In genomic region chr11:65887026-65887722, GRCh38 we compare ENCODE assay signal across 8 cellular contexts. TPM values are rescaled to one million over a fixed set of nuclear protein-coding genes. Genes with fewer than 3 reads are reported as not detected.
DNase-seq lines count a peak whose midpoint lies in the region; ATAC-seq and TF ChIP-seq lines count a peak whose summit lies in the region.

No MANE protein-coding gene starts in this region.

- H3K4me1 Mint-ChIP-seq in activated CD4-positive, alpha-beta memory T cell treated with anti-CD3 and anti-CD28 coated beads for 36 hours (ENCODE audit: low read depth) = peaks cover 47% of the 10 kb centered on the region
- peaks cover 28% of the 10 kb centered on the region for H3K4me1 Mint-ChIP-seq in glutamatergic neuron (ENCODE audit: low read depth, unreplicated experiment)

- CTCF ChIA-PET in HEK293 (lab: Yijun Ruan, JAX) = interaction anchor here (0.6 to 9.5 kb wide), 22 partner anchors 9 to 180 kb away, joined by 3 to 189 read pairs (median 6); partner anchors contain the start of genes CFL1, FOSL1, KAT5 and MUS81
- CTCF ChIA-PET in activated CD4-positive, alpha-beta memory T cell treated with anti-CD3 and anti-CD28 coated beads for 36 hours (lab: Charles Lee) = interaction anchor here (0.6 to 9.5 kb wide), 17 partner anchors 11 to 224 kb away, joined by 3 to 277 read pairs (median 16); partner anchors contain the start of genes AP5B1, CFL1, EFEMP2 and FOSL1

- no peak for DNase-seq in activated CD4-positive, alpha-beta memory T cell treated with anti-CD3 and anti-CD28 coated beads for 36 hours
- DNase-seq in glutamatergic neuron (no peak), NCI-H1105 treated with DMSO at 0.1 percent for 48 hours (lab: John Stamatoyannopoulos, UW) (no peak), NCI-H526 (lab: John Stamatoyannopoulos, UW) (no peak)
- DNase-seq in stimulated activated CD4-positive, alpha-beta T cell treated with anti-CD3 and anti-CD28 coated beads, Interleukin-12 subunit alpha, Interleukin-12 subunit beta, amount 100 ng/mL, for 4 hours = no peak

- H3K4me1 ChIP-seq in HEK293 (ENCODE audit: control insufficient read depth, insufficient read depth, low read length) (no peaks in the 10 kb centered on the region), skeletal muscle tissue (ENCODE audit: control insufficient read depth in 3 of 3, insufficient read depth in 3 of 3, low read length in 3 of 3) (peaks cover 39 to 56% (median 49%) of the 10 kb centered on the region in 3 donors)

- H3K9me3 Mint-ChIP-seq in activated CD4-positive, alpha-beta memory T cell treated with anti-CD3 and anti-CD28 coated beads for 36 hours = no peaks in the 10 kb centered on the region
- peaks cover 26% of the 10 kb centered on the region for H3K9me3 Mint-ChIP-seq in glutamatergic neuron (ENCODE audit: unreplicated experiment)

- H3K27me3 Mint-ChIP-seq in activated CD4-positive, alpha-beta memory T cell treated with anti-CD3 and anti-CD28 coated beads for 36 hours = no peaks in the 10 kb centered on the region
- H3K27me3 Mint-ChIP-seq in glutamatergic neuron (ENCODE audit: unreplicated experiment) = peaks cover 18% of the 10 kb centered on the region

- peak overlapping the region; percentile 99 for H3K4me3 Mint-ChIP-seq in activated CD4-positive, alpha-beta memory T cell treated with anti-CD3 and anti-CD28 coated beads for 36 hours
- H3K4me3 Mint-ChIP-seq in glutamatergic neuron (ENCODE audit: unreplicated experiment) = peak overlapping the region; percentile 97

- peak overlapping the region; percentile 87 for H3K4me3 ChIP-seq in HEK293 (ENCODE audit: low read depth, low read length)
- H3K4me3 ChIP-seq in skeletal muscle tissue (ENCODE audit: low read length in 3 of 3) = peak overlapping the region; percentile 89 to 96 (median 92)

- TF ChIP-seq CTCF in HEK293 (tag by site-specific recombination; IDR thresholded peaks at IDR 0.05) (no peak), glutamatergic neuron (IDR thresholded peaks at IDR 0.05; ENCODE audit: partially characterized antibody, unreplicated experiment) (no peak)

- no peaks in the 10 kb centered on the region for H3K27me3 ChIP-seq in skeletal muscle tissue (ENCODE audit: control insufficient read depth in 3 of 3, insufficient read depth in 3 of 3, low read length in 3 of 3)

- POLR2A ChIA-PET in HEK293 (lab: Yijun Ruan, JAX) = interaction anchor here (1.4 to 6.1 kb wide), 6 partner anchors 13 to 225 kb away, joined by 4 to 121 read pairs (median 16); partner anchors contain the start of genes CFL1, FOSL1, MUS81 and RELA
- POLR2A ChIA-PET in activated CD4-positive, alpha-beta memory T cell treated with anti-CD3 and anti-CD28 coated beads for 36 hours (lab: Charles Lee) = interaction anchor here (0.6 to 7.5 kb wide), 4 partner anchors 10 to 242 kb away, joined by 3 to 95 read pairs (median 16); partner anchors contain the start of genes CFL1 and MUS81

- no peaks in the 10 kb centered on the region for H3K9me3 ChIP-seq in HEK293 (ENCODE audit: control insufficient read depth, insufficient read depth, low read depth, low read length)
- H3K9me3 ChIP-seq in skeletal muscle tissue (ENCODE audit: control insufficient read depth in 3 of 3, low read length in 3 of 3) = no peaks in the 10 kb centered on the region

- ATAC-seq in GM18519 (IDR thresholded peaks at IDR 0.05; ENCODE audit: low FRiP score, unreplicated experiment) = no peak

- H3K36me3 ChIP-seq in HEK293 (ENCODE audit: control insufficient read depth in 2 of 2, insufficient read depth in 1 of 2, low read length in 2 of 2) (peaks cover 0 to 50% of the 10 kb centered on the region in 2 experiments; a peak in 2 of 3 replicates), skeletal muscle tissue (ENCODE audit: control insufficient read depth in 3 of 3, insufficient read depth in 3 of 3, low read length in 3 of 3) (peaks cover 33 to 42% (median 34%) of the 10 kb centered on the region in 3 donors)

- H3K27ac ChIP-seq in HEK293 (ENCODE audit: extremely low read depth, low read depth, low read length) (peak overlapping the region; percentile 1; the same call in 1 of the 2 replicates), skeletal muscle tissue (ENCODE audit: low read depth, low read length) (peak overlapping the region; percentile 89)

- intact Hi-C loops in activated CD4-positive, alpha-beta memory T cell treated with anti-CD3 and anti-CD28 coated beads for 36 hours (cut with micrococcal nuclease) = no loop called here

- peak overlapping the region; percentile 84 to 87 (median 86) for H3K9ac ChIP-seq in skeletal muscle tissue (ENCODE audit: low read depth in 1 of 3, low read length in 3 of 3)

- H3K27ac Mint-ChIP-seq in activated CD4-positive, alpha-beta memory T cell treated with anti-CD3 and anti-CD28 coated beads for 36 hours = peak overlapping the region; percentile 89
- peak overlapping the region; percentile 98 for H3K27ac Mint-ChIP-seq in glutamatergic neuron (ENCODE audit: unreplicated experiment)

- peaks cover 37% of the 10 kb centered on the region for H3K36me3 Mint-ChIP-seq in activated CD4-positive, alpha-beta memory T cell treated with anti-CD3 and anti-CD28 coated beads for 36 hours
- no peaks in the 10 kb centered on the region for H3K36me3 Mint-ChIP-seq in glutamatergic neuron (ENCODE audit: unreplicated experiment)

TF ChIP-seq in HEK293, 187 proteins besides CTCF, POLR2A, EP300 and RAD21 (continues in another document):
- TF ChIP-seq ZNF24 (tag by site-specific recombination; IDR thresholded peaks at IDR 0.05) = no peak
- no peak for TF ChIP-seq ZSCAN5A (tag by site-specific recombination; IDR thresholded peaks at IDR 0.05)
- no peak for TF ChIP-seq ZNF10 (tag by site-specific recombination; IDR thresholded peaks at IDR 0.05)
- no peak for TF ChIP-seq HOXD13 (CRISPR knock-in tag; IDR thresholded peaks at IDR 0.05; ENCODE audit: borderline replicate concordance)
- no peak for TF ChIP-seq ZNF449 (tag by site-specific recombination; IDR thresholded peaks at IDR 0.05)
- TF ChIP-seq ZNF48 (tag by site-specific recombination; IDR thresholded peaks at IDR 0.05) = no peak
- TF ChIP-seq ZNF623 (tag by site-specific recombination; IDR thresholded peaks at IDR 0.05) = no peak
- no peak for TF ChIP-seq HOXC10 (CRISPR knock-in tag; IDR thresholded peaks at IDR 0.05)
- TF ChIP-seq ZSCAN18 (tag by site-specific recombination; IDR thresholded peaks at IDR 0.05) = no peak

RNA-seq across cellular contexts. Expression of gene FIBP, which starts 1.1 kb away (rescaled TPM):
- 100 to 1,000 TPM in 1 of 2 experiments, 10 to 100 TPM in 1; 94.2 to 101 TPM for total RNA-seq in activated CD4-positive, alpha-beta memory T cell treated with anti-CD3 and anti-CD28 coated beads for 36 hours
- 115 TPM for total RNA-seq in glutamatergic neuron (ENCODE audit: unreplicated experiment)
- total RNA-seq in skeletal muscle tissue = 110 TPM

RNA-seq across cellular contexts. Expression of gene CCDC85B, which starts 3.3 kb away (rescaled TPM):
- 10 to 100 TPM; 40.0 to 44.4 TPM for total RNA-seq in activated CD4-positive, alpha-beta memory T cell treated with anti-CD3 and anti-CD28 coated beads for 36 hours
- 23.6 TPM for total RNA-seq in glutamatergic neuron (ENCODE audit: unreplicated experiment)
- 12.0 TPM for total RNA-seq in skeletal muscle tissue

RNA-seq across cellular contexts. Expression of gene CTSW, which starts 7.5 kb away (rescaled TPM):
- 10 to 100 TPM; 11.1 to 13.2 TPM for total RNA-seq in activated CD4-positive, alpha-beta memory T cell treated with anti-CD3 and anti-CD28 coated beads for 36 hours
- not detected for total RNA-seq in glutamatergic neuron (ENCODE audit: unreplicated experiment)
- total RNA-seq in skeletal muscle tissue = 1.0 TPM

RNA-seq across cellular contexts. Expression of gene FOSL1, which starts 13.0 kb away (rescaled TPM):
- 10 to 100 TPM; 17.1 to 17.7 TPM for total RNA-seq in activated CD4-positive, alpha-beta memory T cell treated with anti-CD3 and anti-CD28 coated beads for 36 hours
- not detected for total RNA-seq in glutamatergic neuron (ENCODE audit: unreplicated experiment)
- total RNA-seq in skeletal muscle tissue = not detected

RNA-seq across cellular contexts. Expression of gene EFEMP2, which starts 14.6 kb away (rescaled TPM):
- total RNA-seq in activated CD4-positive, alpha-beta memory T cell treated with anti-CD3 and anti-CD28 coated beads for 36 hours = 10 to 100 TPM; 11.5 to 12.5 TPM
- 16.3 TPM for total RNA-seq in glutamatergic neuron (ENCODE audit: unreplicated experiment)
- total RNA-seq in skeletal muscle tissue = 35.0 TPM
